Comparison of ENCODE assay signal across 8 cellular contexts in genomic region chr1:171600310-171600709, GRCh38. TPM values are rescaled to one million over a fixed set of nuclear protein-coding genes. Genes with fewer than 3 reads are reported as not detected.
"Had no signal": no experiment of that assay in that cellular context is flagged by ENCODE, and none has a peak within 500 bp of the region (broad histone marks: within the 10 kb centered on the region; RNA-seq: fewer than 3 reads in every experiment).

No MANE protein-coding gene starts in this region.

RNA-seq across cellular contexts. Expression of gene MYOCOS, which starts 21.7 kb away (rescaled TPM):
- total RNA-seq: activated CD4-positive, alpha-beta memory T cell treated with anti-CD3 and anti-CD28 coated beads for 36 hours; activated naive CD4-positive, alpha-beta T cell treated with anti-CD3 and anti-CD28 coated beads for 36 hours; cardiac septum; Right ventricle myocardium superior; SJCRH30 had no signal

RNA-seq across cellular contexts. Expression of gene MYOC, which starts 52.2 kb away (rescaled TPM):
- total RNA-seq: activated CD4-positive, alpha-beta memory T cell treated with anti-CD3 and anti-CD28 coated beads for 36 hours; activated CD4-positive, alpha-beta T cell treated with anti-CD3 and anti-CD28 coated beads, Interleukin-2, amount 10 ng/mL, durations not matched to agents 7 days and 5 days; activated naive CD4-positive, alpha-beta T cell treated with anti-CD3 and anti-CD28 coated beads for 36 hours; activated T-helper 17 cell treated with anti-CD3 and anti-CD28 coated beads, Interleukin-2, amount 50 U/mL, for 72 hours; SJCRH30; T-helper 2 cell treated with Interferon-gamma antibody and Interleukin-4, amounts not matched to agents 100 ng/mL and 5 ng/mL, for 36 hours had no signal
